In the genomic region with DNA sequence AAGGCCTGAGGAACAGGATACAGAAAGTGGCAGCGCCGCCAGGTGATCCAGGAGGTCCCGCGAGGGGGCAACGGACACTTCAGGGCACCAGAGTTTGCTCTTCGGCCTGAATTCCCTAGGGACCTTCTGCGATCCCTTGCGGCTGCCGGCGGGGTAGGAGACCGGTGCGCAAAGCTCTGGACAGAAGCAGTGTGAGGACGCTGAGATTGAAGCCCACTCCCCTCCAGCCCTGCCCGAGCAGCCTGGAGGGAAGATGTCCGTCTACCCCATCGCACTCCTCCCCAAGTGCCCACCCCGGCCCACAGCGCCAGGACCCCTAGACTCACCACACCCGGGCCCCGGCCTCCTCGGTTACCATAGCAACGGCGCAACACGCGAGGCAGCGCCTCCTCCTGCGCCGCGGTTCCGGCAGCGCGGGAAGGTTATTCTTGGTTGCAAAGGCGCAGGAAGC, we compare ENCODE assay signal across 8 cellular contexts. TPM values are rescaled to one million over a fixed set of nuclear protein-coding genes. Genes with fewer than 3 reads are reported as not detected.
A peak's percentile ranks its signal among the peaks of the same experiment; 100 is the strongest.
DNase-seq lines count a peak whose midpoint lies in the region; ATAC-seq, FAIRE-seq and TF ChIP-seq lines count a peak whose summit lies in the region.

A gene with protein sequence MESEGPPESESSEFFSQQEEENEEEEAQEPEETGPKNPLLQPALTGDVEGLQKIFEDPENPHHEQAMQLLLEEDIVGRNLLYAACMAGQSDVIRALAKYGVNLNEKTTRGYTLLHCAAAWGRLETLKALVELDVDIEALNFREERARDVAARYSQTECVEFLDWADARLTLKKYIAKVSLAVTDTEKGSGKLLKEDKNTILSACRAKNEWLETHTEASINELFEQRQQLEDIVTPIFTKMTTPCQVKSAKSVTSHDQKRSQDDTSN (minus strand): TSS at position 361 of the 451 bp plus-strand sequence. CDS start 10,433 bp downstream, outside the sequence.

- peaks cover 10% of the 10 kb centered on the region for H3K4me1 ChIP-seq in mammary epithelial cell (ENCODE audit: insufficient read depth, low read length)

- no peak for TF ChIP-seq CTCF in mammary epithelial cell (conservative IDR thresholded peaks at IDR 0.05 in 1 of 2, IDR thresholded peaks at IDR 0.05 in 1 of 2; ENCODE audit: extremely low read depth in 1 of 2, insufficient read depth in 1 of 2, low read depth in 1 of 2, low read length in 2 of 2)

- TF ChIP-seq POLR2A in H54 (IDR thresholded peaks at IDR 0.05; ENCODE audit: low read depth, low read length) = no peak

- H2AFZ ChIP-seq in mammary epithelial cell (ENCODE audit: low read depth, low read length) = peak within 1 kb of the TSS; percentile 68

- in situ Hi-C loops in mammary epithelial cell (cut with MboI; ENCODE audit: low sequenced_read_pairs in 2 of 2) = no loop called here

- CTCF ChIA-PET in mammary epithelial cell (lab: Charles Lee; ENCODE audit: low non-redundant PET) = no interaction called here

- no peak for FAIRE-seq in GM19239 (lab: Jason Lieb, UNC)
- FAIRE-seq in H54 (lab: Jason Lieb, UNC) = no peak

- no peak within 1 kb of the TSS for H3K9ac ChIP-seq in mammary epithelial cell (ENCODE audit: insufficient read depth, low read length)

- peak within 1 kb of the TSS in 2 of 3 experiments; percentile 11 to 19 for H3K4me3 ChIP-seq in mammary epithelial cell (replicated peaks in 1 of 3; ENCODE audit: insufficient read depth in 1 of 3, low read depth in 2 of 3, low read length in 3 of 3)

- no peak for ATAC-seq in stimulated activated memory B cell treated with anti-CD40 and anti-IgM and Interleukin-4, amounts not matched to agents 10 μg/mL and 1 μg/mL and 100 μg/mL, for 72 hours

- H3K4me2 ChIP-seq in mammary epithelial cell (ENCODE audit: insufficient read depth, low read depth, low read length) = peak within 1 kb of the TSS; percentile 66

- H3K27ac ChIP-seq in mammary epithelial cell (ENCODE audit: insufficient read depth, low read depth, low read length) = no peak within 1 kb of the TSS

- peaks cover 14% of the 10 kb centered on the region for H3K4me1 Mint-ChIP-seq in stimulated activated memory B cell treated with anti-CD40 and anti-IgM and Interleukin-4, amounts not matched to agents 10 μg/mL and 1 μg/mL and 100 μg/mL, for 72 hours

- H3K27me3 Mint-ChIP-seq in stimulated activated memory B cell treated with anti-CD40 and anti-IgM and Interleukin-4, amounts not matched to agents 10 μg/mL and 1 μg/mL and 100 μg/mL, for 72 hours = peaks cover 59% of the 10 kb centered on the region

- WGBS in mammary epithelial cell (ENCODE audit: low coverage, missing lambda C conversion rate) = 13% methylated on average over 26 of the region's 33 CpGs

- intact Hi-C loops in mammary epithelial cell (cut with micrococcal nuclease) = no loop called here

- H3K27ac Mint-ChIP-seq in stimulated activated memory B cell treated with anti-CD40 and anti-IgM and Interleukin-4, amounts not matched to agents 10 μg/mL and 1 μg/mL and 100 μg/mL, for 72 hours = no peak within 1 kb of the TSS

- BruUV-seq in mammary epithelial cell (replicated peaks; lab: Mats Ljungman, UMichigan) = no TSS peak

- H3K4me3 Mint-ChIP-seq in stimulated activated memory B cell treated with anti-CD40 and anti-IgM and Interleukin-4, amounts not matched to agents 10 μg/mL and 1 μg/mL and 100 μg/mL, for 72 hours = peak within 1 kb of the TSS; percentile 56

- H3K36me3 Mint-ChIP-seq in stimulated activated memory B cell treated with anti-CD40 and anti-IgM and Interleukin-4, amounts not matched to agents 10 μg/mL and 1 μg/mL and 100 μg/mL, for 72 hours = no peaks in the 10 kb centered on the region

- H3K36me3 ChIP-seq in mammary epithelial cell (ENCODE audit: insufficient read depth, low read length) = no peaks in the 10 kb centered on the region

- dilution Hi-C loops in mammary epithelial cell (cut with HindIII; ENCODE audit: low sequenced_read_pairs) = no loop called here

- no peaks in the 10 kb centered on the region for H3K79me2 ChIP-seq in mammary epithelial cell (ENCODE audit: insufficient read depth, low read length)

- no peaks in the 10 kb centered on the region for H3K9me3 Mint-ChIP-seq in stimulated activated memory B cell treated with anti-CD40 and anti-IgM and Interleukin-4, amounts not matched to agents 10 μg/mL and 1 μg/mL and 100 μg/mL, for 72 hours

- peak; percentile 53 for DNase-seq in Daoy (ENCODE audit: low read depth)
- DNase-seq in NCI-H2227 treated with DMSO at 0.1 percent for 48 hours (lab: John Stamatoyannopoulos, UW) = peak; percentile 82
- no peak for DNase-seq in mammary epithelial cell
- DNase-seq in iris pigment epithelial cell (ENCODE audit: low read depth) = peak; percentile 28
- DNase-seq in cortex of kidney (lab: John Stamatoyannopoulos, UW) = no peak
- no peak for DNase-seq in GM19239 (ENCODE audit: insufficient read length, low spot score)
- DNase-seq in H54 (ENCODE audit: insufficient read length, low spot score) = no peak

- H3K27me3 ChIP-seq in mammary epithelial cell (ENCODE audit: insufficient read depth, low read length) = no peaks in the 10 kb centered on the region

- H4K20me1 ChIP-seq in mammary epithelial cell (ENCODE audit: insufficient read depth, low read length) = no peaks in the 10 kb centered on the region

- H3K9me3 ChIP-seq in mammary epithelial cell (replicated peaks; ENCODE audit: insufficient read depth, low read length) = no peaks in the 10 kb centered on the region

RNA-seq across cellular contexts. Expression of the gene that starts here (rescaled TPM):
- 0.23 and 1.2 TPM in 2 replicates for total RNA-seq in Daoy (2014; rRNA removed; shearing (Covaris generic))
- 1 to 10 TPM in 1 of 2 donors, under 1 TPM in 1; 0.28 to 1.7 TPM for total RNA-seq in mammary epithelial cell
- not detected for polyA plus RNA-seq in mammary epithelial cell
- polyA minus RNA-seq in mammary epithelial cell = not detected

Comparison
In these comparisons a context has a peak if more than half of its experiments do, and no peak if none do; other contexts are left out.
1. DNase-seq: peak in Daoy (single experiment), NCI-H2227 treated with DMSO at 0.1 percent for 48 hours (single experiment) and iris pigment epithelial cell (single experiment); none in mammary epithelial cell (single experiment), cortex of kidney (single experiment), GM19239 (single experiment) and H54 (single experiment).